In genomic region chr9:27184556-27185351, GRCh38 we compare ENCODE assay signal across 16 cellular contexts.
DNase-seq lines count a peak whose midpoint lies in the region; ATAC-seq and TF ChIP-seq lines count a peak whose summit lies in the region.
"Had no signal": no experiment of that assay in that cellular context is flagged by ENCODE, and none has a peak within 500 bp of the region (broad histone marks: within the 10 kb centered on the region; RNA-seq: fewer than 3 reads in every experiment).

No MANE protein-coding gene starts in this region.

- TF ChIP-seq EP300 in Ishikawa (IDR thresholded peaks at IDR 0.05; ENCODE audit: borderline replicate concordance) = no peak

- H3K27me3 ChIP-seq in left lung = no peaks in the 10 kb centered on the region
- H3K27me3 ChIP-seq: ovary, tibial nerve had no signal

- no peak overlapping the region for H3K27ac ChIP-seq in left lung
- H3K27ac ChIP-seq: ovary, tibial nerve had no signal

- no peak for TF ChIP-seq CTCF in astrocyte of the spinal cord (IDR thresholded peaks at IDR 0.05; ENCODE audit: low read depth, low read length)
- TF ChIP-seq CTCF in left lung (IDR thresholded peaks at IDR 0.05) = no peak
- no peak for TF ChIP-seq CTCF in omental fat pad (IDR thresholded peaks at IDR 0.05)

- peaks cover 5 to 16% of the 10 kb centered on the region in 2 donors for H3K4me1 ChIP-seq in left lung

- intact Hi-C loops in left lung (cut with DNase I) = no loop called here

- ATAC-seq in left lung = peak; percentile 74
- no peak for ATAC-seq in omental fat pad (ENCODE audit: low FRiP score)
- no peak for ATAC-seq in GM21528 (IDR thresholded peaks at IDR 0.05; ENCODE audit: low FRiP score, unreplicated experiment)
- ATAC-seq: activated naive CD8-positive, alpha-beta T cell treated with anti-CD3 and anti-CD28 coated beads, Interleukin-2, amount 50 U/mL, for 24 hours had no signal

- TF ChIP-seq RAD21 in Ishikawa (IDR thresholded peaks at IDR 0.05; ENCODE audit: low read depth) = no peak

- H3K9me3 ChIP-seq in left lung = no peaks in the 10 kb centered on the region
- H3K9me3 ChIP-seq: ovary, tibial nerve had no signal

- H3K36me3 ChIP-seq in left lung = no peaks in the 10 kb centered on the region
- H3K36me3 ChIP-seq: ovary, tibial nerve had no signal

- in situ Hi-C loops in astrocyte of the spinal cord (cut with HindIII; ENCODE audit: low sequenced_read_pairs) = no loop called here

- no peak overlapping the region for H3K4me3 ChIP-seq in astrocyte of the spinal cord (ENCODE audit: low read depth, low read length)
- H3K4me3 ChIP-seq in left lung = no peak overlapping the region
- H3K4me3 ChIP-seq: ovary, tibial nerve had no signal

- peak; percentile 34 for DNase-seq in COR-L47 (lab: John Stamatoyannopoulos, UW)
- DNase-seq in astrocyte of the spinal cord (ENCODE audit: low read depth, low spot score) = peak; percentile 87
- no peak for DNase-seq in left lung
- DNase-seq in omental fat pad (ENCODE audit: low spot score) = no peak
- no peak for DNase-seq in HK-2 (ENCODE audit: unreplicated experiment)
- no peak for DNase-seq in Ammon's horn (ENCODE audit: low spot score)
- DNase-seq: activated CD4-positive, alpha-beta T cell treated with anti-CD3 and anti-CD28 coated beads for 48 hours; activated naive CD8-positive, alpha-beta T cell treated with anti-CD3 and anti-CD28 coated beads, Interleukin-2, amount 50 U/mL, for 24 hours; activated T-cell treated with anti-CD3 and anti-CD28 coated beads, Interleukin-2, amount 50 U/mL, for 48 hours; erythroblast; NCI-H510A treated with DMSO at 0.1 percent for 48 hours; ovary; RPMI8226 had no signal

TF ChIP-seq in Ishikawa, 13 proteins besides CTCF, POLR2A, EP300 and RAD21:
- peak; percentile 40; the same call in 1 of the 2 replicates for TF ChIP-seq NFIC (IDR thresholded peaks at IDR 0.05)
- no peak for TF ChIP-seq USF1 (IDR thresholded peaks at IDR 0.05)
TF ChIP-seq in Ishikawa: peak in this region for 1.

Comparison
In these comparisons a context has a peak if more than half of its experiments do, and no peak if none do; other contexts are left out.
1. DNase-seq: peak in COR-L47 (single experiment) and astrocyte of the spinal cord (single experiment); none in left lung (0 of 2), omental fat pad (single experiment), HK-2 (single experiment) and Ammon's horn (single experiment).